10 cellular contexts compared by ENCODE assay signal in genomic region chr4:108763226-108763593, GRCh38. TPM values are rescaled to one million over a fixed set of nuclear protein-coding genes. Genes with fewer than 3 reads are reported as not detected.
DNase-seq lines count a peak whose midpoint lies in the region; ATAC-seq, FAIRE-seq and TF ChIP-seq lines count a peak whose summit lies in the region.
"Had no signal": no experiment of that assay in that cellular context is flagged by ENCODE, and none has a peak within 500 bp of the region (broad histone marks: within the 10 kb centered on the region; RNA-seq: fewer than 3 reads in every experiment).

No MANE protein-coding gene starts in this region.

- H3K4me2 ChIP-seq in K562 (ENCODE audit: insufficient read depth, low read length) = peak overlapping the region; percentile 72

- no peaks in the 10 kb centered on the region for H3K9me3 ChIP-seq in HUES6 (ENCODE audit: control insufficient read depth, insufficient read depth, low read depth, low read length)
- H3K9me3 ChIP-seq in K562 (replicated peaks; ENCODE audit: control insufficient read depth, insufficient read depth, low read depth, low read length) = no peaks in the 10 kb centered on the region
- H3K9me3 ChIP-seq in spleen = peaks cover 0 to 12% (median 4%) of the 10 kb centered on the region in 8 donors

- WGBS in K562 (ENCODE audit: insufficient coverage, low coverage, missing lambda C conversion rate) = 3% methylated on average over 10 of the region's 11 CpGs
- WGBS in spleen, 5 donors = 30 to 42% (median 34%) methylated on average over 11 of the region's 11 CpGs

- TF ChIP-seq CTCF in K562 (IDR thresholded peaks at IDR 0.05 in 2 of 3, conservative IDR thresholded peaks at IDR 0.05 in 1 of 3; ENCODE audit: insufficient read depth in 2 of 3, low read depth in 1 of 3, low read length in 3 of 3) = no peak
- no peak for TF ChIP-seq CTCF in spleen (IDR thresholded peaks at IDR 0.05 in 8 of 11, conservative IDR thresholded peaks at IDR 0.05 in 3 of 11)

- H3K27me3 ChIP-seq in HUES6 (ENCODE audit: control insufficient read depth, insufficient read depth, low read length) = peaks cover 28% of the 10 kb centered on the region
- H3K27me3 ChIP-seq in K562 (ENCODE audit: control insufficient read depth in 2 of 2, insufficient read depth in 2 of 2, low read length in 2 of 2) = peaks cover 24 to 28% of the 10 kb centered on the region in 2 experiments
- H3K27me3 ChIP-seq in spleen (replicated peaks in 1 of 7) = peaks cover 0 to 87% (median 26%) of the 10 kb centered on the region in 7 donors

- no peak overlapping the region for H3K9ac ChIP-seq in HUES6 (ENCODE audit: low read length)
- peak overlapping the region in 1 of 2 experiments; percentile 2; a peak in 2 of 4 replicates for H3K9ac ChIP-seq in K562 (ENCODE audit: insufficient read depth in 1 of 2, low read depth in 2 of 2, low read length in 2 of 2)

- intact Hi-C loops in K562 (cut with micrococcal nuclease) (no loop called here), spleen (cut with DNase I; ENCODE audit: low total_unique reads) (no loop called here)

- H3K4me3 Mint-ChIP-seq in immature natural killer cell = peak overlapping the region; percentile 38 to 86 (median 78)

- no peaks in the 10 kb centered on the region for H3K9me1 ChIP-seq in K562 (ENCODE audit: control insufficient read depth, insufficient read depth, low read length)

- no peak for FAIRE-seq in K562 (lab: Jason Lieb, UNC)

- in situ Hi-C loops in K562 (cut with MboI) = no loop called here

- no peaks in the 10 kb centered on the region for H3K36me3 Mint-ChIP-seq in immature natural killer cell

- H4K20me1 ChIP-seq in K562 (replicated peaks; ENCODE audit: control insufficient read depth, insufficient read depth, low read length) = no peaks in the 10 kb centered on the region

- no peak for TF ChIP-seq EP300 in K562 (IDR thresholded peaks at IDR 0.05; ENCODE audit: low read length)

- H2AFZ ChIP-seq in K562 (ENCODE audit: low read depth, low read length) = peak overlapping the region; percentile 75

- H3K4me1 Mint-ChIP-seq in immature natural killer cell = peaks cover 15 to 17% of the 10 kb centered on the region in 2 donors

- peaks cover 12 to 27% (median 20%) of the 10 kb centered on the region in 3 donors for H3K27me3 Mint-ChIP-seq in immature natural killer cell (ENCODE audit: low read depth in 3 of 3)

- TF ChIP-seq POLR2A in K562 (conservative IDR thresholded peaks at IDR 0.05) = no peak
- TF ChIP-seq POLR2A in spleen (IDR thresholded peaks at IDR 0.05) = no peak

- H3K9me3 Mint-ChIP-seq in immature natural killer cell = peaks cover 0 to 6% (median 0%) of the 10 kb centered on the region in 6 donors

- no peak overlapping the region for H3K27ac ChIP-seq in HUES6 (ENCODE audit: low read depth, low read length)
- H3K27ac ChIP-seq in K562 (ENCODE audit: extremely low read depth, low read depth, low read length) = no peak overlapping the region
- no peak overlapping the region for H3K27ac ChIP-seq in spleen

- no peak for TF ChIP-seq RAD21 in K562 (CRISPR knock-in tag; conservative IDR thresholded peaks at IDR 0.05 in 1 of 2, IDR thresholded peaks at IDR 0.05 in 1 of 2)

- peak overlapping the region; percentile 84 for H3K4me3 ChIP-seq in HUES6 (ENCODE audit: low read depth, low read length)
- H3K4me3 ChIP-seq in K562 = peak overlapping the region; percentile 20
- peak overlapping the region; percentile 24 to 71 (median 46) for H3K4me3 ChIP-seq in spleen

- POLR2A ChIA-PET in K562 (lab: Yijun Ruan, JAX) = no interaction called here

- no TSS peak for BruUV-seq in K562 (replicated peaks; lab: Mats Ljungman, UMichigan)

- peaks cover 12% of the 10 kb centered on the region for H3K4me1 ChIP-seq in HUES6 (ENCODE audit: control insufficient read depth, insufficient read depth, low read length)
- H3K4me1 ChIP-seq in K562 (replicated peaks in 1 of 2; ENCODE audit: control insufficient read depth in 2 of 2, insufficient read depth in 2 of 2, low read length in 2 of 2) = peaks cover 0 to 11% of the 10 kb centered on the region in 2 experiments; a peak in 3 of 5 replicates
- peaks cover 0 to 17% (median 15%) of the 10 kb centered on the region in 6 donors for H3K4me1 ChIP-seq in spleen

- H3K27ac Mint-ChIP-seq in immature natural killer cell = no peak overlapping the region

- H3K36me3 ChIP-seq in HUES6 (ENCODE audit: control insufficient read depth, insufficient read depth, low read length) (no peaks in the 10 kb centered on the region), K562 (ENCODE audit: control insufficient read depth, insufficient read depth, low read length) (no peaks in the 10 kb centered on the region), spleen (no peaks in the 10 kb centered on the region)

- CTCF ChIA-PET in K562 (lab: Yijun Ruan, JAX; ENCODE audit: low intra/inter-chr PET ratio) = no interaction called here

- DNase-seq in K562 (ENCODE audit: extremely low read depth in 1 of 4, low spot score in 3 of 4) (peak in 2 of 4 experiments; percentile 29 to 40), immature natural killer cell (no peak), spleen (no peak), SIG-M5 (lab: John Stamatoyannopoulos, UW) (no peak), ecto neural progenitor cell (ENCODE audit: low spot score) (no peak)
- DNase-seq: NCI-H226 had no signal

- ATAC-seq in K562 = peak; percentile 75
- ATAC-seq in GM18868 (IDR thresholded peaks at IDR 0.05; ENCODE audit: unreplicated experiment) = no peak
- no peak for ATAC-seq in GM21360 (IDR thresholded peaks at IDR 0.05; ENCODE audit: unreplicated experiment)

- H3K79me2 ChIP-seq in K562 (ENCODE audit: control insufficient read depth, insufficient read depth, low read length) = no peaks in the 10 kb centered on the region

TF ChIP-seq in K562, 482 proteins besides CTCF, POLR2A, EP300 and RAD21:
- peak; percentile 76 for TF ChIP-seq HMBOX1 (IDR thresholded peaks at IDR 0.05)
- peak; percentile 29; the same call in 1 of the 2 replicates for TF ChIP-seq ARID1B (IDR thresholded peaks at IDR 0.05)
- 0 out of 2 replicates have a peak, but pooled peaks have one; percentile 6 for TF ChIP-seq CBFA2T2 (conservative IDR thresholded peaks at IDR 0.05)
- TF ChIP-seq MEIS2 (IDR thresholded peaks at IDR 0.05; ENCODE audit: partially characterized antibody) = peak; percentile 20
- peak; percentile 95 for TF ChIP-seq ZSCAN29 (IDR thresholded peaks at IDR 0.05)
- TF ChIP-seq ETS1 (conservative IDR thresholded peaks at IDR 0.05; ENCODE audit: control insufficient read depth, low read depth, low read length) = no peak
- TF ChIP-seq RFX1 (IDR thresholded peaks at IDR 0.05) = no peak
- no peak for TF ChIP-seq TAF9B (IDR thresholded peaks at IDR 0.05; ENCODE audit: partially characterized antibody)
- TF ChIP-seq SP2 (IDR thresholded peaks at IDR 0.05; ENCODE audit: extremely low read depth, low read depth, low read length, poor library complexity, severe bottlenecking) = no peak
- TF ChIP-seq ZNF274 (IDR thresholded peaks at IDR 0.05; ENCODE audit: borderline replicate concordance, low read depth, low read length) = no peak

RNA-seq across cellular contexts. Expression of gene ETNPPL, which starts 0.4 kb away (rescaled TPM):
- total RNA-seq in K562 (2011; cell fraction: chromatin; rRNA removed; ENCODE audit: low replicate concordance) = not detected in 2 replicates
- not detected in 2 replicates for total RNA-seq in K562 (2011; cell fraction: nucleolus; rRNA removed)
- not detected in 2 replicates for total RNA-seq in K562 (2011; cell fraction: nucleoplasm; rRNA removed)
- total RNA-seq in K562 (2014; rRNA removed) (0.14 TPM in 1 of 2 replicates, not detected in the other), K562 (2014; rRNA removed; fragmentation: Illumina TruSeq; extraction: Trizol) (not detected in 2 replicates), K562 (2015; rRNA removed; fragmentation: Illumina TruSeq; extraction: Trizol) (not detected in 2 replicates), K562 (2021) (not detected in 2 replicates), spleen (1 to 10 TPM in 4 of 7 donors, under 1 TPM in 2, not detected in 1; 0.50 to 3.1 (median 1.7) TPM)
- polyA plus RNA-seq in K562 (2011; rRNA removed) (not detected in 2 replicates), K562 (2014; fragmentation: Illumina TruSeq; extraction: Trizol) (not detected in 2 replicates), K562 (2014; fragmentation: Nextera tagmentation; extraction: Ambion mirVana) (under 1 TPM in 1 of 2 experiments, not detected in 1; 0.06 TPM), K562 (2014; rRNA removed) (not detected in 2 replicates), immature natural killer cell (not detected), spleen (1 to 10 TPM; 1.0 to 1.6 (median 1.0) TPM)
- not detected in 2 replicates for polyA plus RNA-seq in K562 (2011; cell fraction: cytosol; rRNA removed)
- polyA plus RNA-seq in K562 (2011; cell fraction: nucleus; rRNA removed) = not detected in 2 replicates
- not detected in 2 replicates for polyA plus RNA-seq in K562 (2012)
- polyA minus RNA-seq in K562 (2011; rRNA and poly(A)+ RNA removed) = not detected in 2 replicates
- polyA minus RNA-seq in K562 (2011; cell fraction: cytosol; rRNA and poly(A)+ RNA removed) = not detected in 2 replicates
- polyA minus RNA-seq in K562 (2011; cell fraction: nucleus; rRNA and poly(A)+ RNA removed) = not detected in 2 replicates
- total RNA-seq: dermis microvascular lymphatic vessel endothelial cell had no signal

Comparison
In these comparisons a context has a peak if more than half of its experiments do, and no peak if none do; other contexts are left out.
1. H3K4me3 ChIP-seq: peak in every context shown above with its lines; median percentile 84 in HUES6; 46 in spleen; 20 in K562.